In genomic region chr5:122485226-122485625, GRCh38 we compare ENCODE assay signal across 28 cellular contexts.
"Had no signal": no experiment of that assay in that cellular context is flagged by ENCODE, and none has a peak within 500 bp of the region (broad histone marks: within the 10 kb centered on the region; RNA-seq: fewer than 3 reads in every experiment).

No MANE protein-coding gene starts in this region.

- H3K9me3 Mint-ChIP-seq: stimulated activated memory B cell treated with anti-CD40 and anti-IgM and Interleukin-4, amounts not matched to agents 10 μg/mL and 1 μg/mL and 100 μg/mL, for 72 hours; stimulated activated naive CD8-positive, alpha-beta T cell treated with anti-CD3 and anti-CD28 coated beads, Interleukin-15, Interleukin-2, amounts not matched to agents 100 ng/mL and 50 ng/mL, for 24 hours had no signal

- H3K27me3 ChIP-seq: stomach, suprapubic skin, testis, thyroid gland, tibial artery, tibial nerve, transverse colon, upper lobe of left lung, upper lobe of right lung, uterus, vagina had no signal

- H3K36me3 Mint-ChIP-seq: stimulated activated effector memory CD8-positive, alpha-beta T cell treated with anti-CD3 and anti-CD28 coated beads, Interleukin-12 subunit alpha, Interleukin-12 subunit beta, amount 100 ng/mL, for 72 hours; stimulated activated memory B cell treated with anti-CD40 and anti-IgM and Interleukin-4, amounts not matched to agents 10 μg/mL and 1 μg/mL and 100 μg/mL, for 72 hours had no signal

- H3K27ac Mint-ChIP-seq: stimulated activated effector memory CD8-positive, alpha-beta T cell treated with anti-CD3 and anti-CD28 coated beads, Interleukin-12 subunit alpha, Interleukin-12 subunit beta, amount 100 ng/mL, for 72 hours; stimulated activated memory B cell treated with anti-CD40 and anti-IgM and Interleukin-4, amounts not matched to agents 10 μg/mL and 1 μg/mL and 100 μg/mL, for 72 hours; stimulated activated naive B cell treated with anti-CD40 and anti-IgM and Interleukin-4, amounts not matched to agents 10 μg/mL and 1 μg/mL and 100 μg/mL, for 72 hours; stimulated activated naive CD8-positive, alpha-beta T cell treated with anti-CD3 and anti-CD28 coated beads, Interleukin-15, amount 100 ng/mL, for 72 hours; stimulated activated naive CD8-positive, alpha-beta T cell treated with anti-CD3 and anti-CD28 coated beads, Interleukin-15, Interleukin-2, amounts not matched to agents 100 ng/mL and 50 ng/mL, for 24 hours; type B pancreatic cell had no signal

- DNase-seq: stimulated activated CD4-positive, alpha-beta T cell treated with anti-CD3 and anti-CD28 coated beads, Interleukin-2, amount 100 ng/mL, for 48 hours; stimulated activated CD4-positive, alpha-beta T cell treated with anti-CD3 and anti-CD28 coated beads, Interleukin-4, amount 100 ng/mL, for 1 hour; stimulated activated CD4-positive, alpha-beta T cell treated with anti-CD3 and anti-CD28 coated beads, Interleukin-4, amount 100 ng/mL, for 24 hours; stimulated activated CD4-positive, alpha-beta T cell treated with anti-CD3 and anti-CD28 coated beads, Interleukin-4, amount 100 ng/mL, for 4 hours; stimulated activated CD8-positive, alpha-beta memory T cell treated with anti-CD3 and anti-CD28 coated beads, Interleukin-4, amount 100 ng/mL, for 48 hours; stimulated activated naive B cell treated with anti-CD40 and anti-IgM and Interleukin-4, amounts not matched to agents 10 μg/mL and 1 μg/mL and 100 μg/mL, for 72 hours; stimulated activated naive CD4-positive, alpha-beta T cell; stimulated activated naive CD4-positive, alpha-beta T cell treated with Interleukin-2 at 50 U/mL for 16 hours; stimulated activated naive CD8-positive, alpha-beta T cell treated with anti-CD3 and anti-CD28 coated beads, Interleukin-15, amount 100 ng/mL, for 72 hours; stimulated activated naive CD8-positive, alpha-beta T cell treated with anti-CD3 and anti-CD28 coated beads, Interleukin-15, Interleukin-2, amounts not matched to agents 100 U/mL and 50 U/mL, for 24 hours; stomach; substantia nigra; testis; thyroid gland; tibial artery; transverse colon; upper lobe of left lung; upper lobe of right lung; uterus had no signal

- H3K4me1 ChIP-seq: stomach, testis, thyroid gland, tibial artery, tibial nerve, upper lobe of left lung, upper lobe of right lung, uterus, vagina had no signal

- H3K4me3 ChIP-seq: stomach, suprapubic skin, testis, thoracic aorta, thyroid gland, tibial artery, tibial nerve, transverse colon, upper lobe of left lung, upper lobe of right lung, uterus, vagina had no signal

- H3K27ac ChIP-seq: stomach, suprapubic skin, testis, thoracic aorta, thyroid gland, tibial artery, tibial nerve, transverse colon, upper lobe of left lung, upper lobe of right lung, uterus, vagina had no signal

- FAIRE-seq: urothelium cell line had no signal

- H3K9me3 ChIP-seq: stomach, suprapubic skin, testis, thoracic aorta, thyroid gland, tibial artery, tibial nerve, transverse colon, upper lobe of left lung, upper lobe of right lung, uterus, vagina had no signal

- H3K36me3 ChIP-seq: stomach, suprapubic skin, thoracic aorta, thyroid gland, tibial artery, tibial nerve, transverse colon, upper lobe of left lung, upper lobe of right lung, uterus, vagina had no signal

- ATAC-seq: stimulated activated effector memory CD8-positive, alpha-beta T cell treated with anti-CD3 and anti-CD28 coated beads, Interleukin-12 subunit alpha, Interleukin-12 subunit beta, amount 100 ng/mL, for 72 hours; stimulated activated memory B cell treated with anti-CD40 and anti-IgM and Interleukin-4, amounts not matched to agents 10 μg/mL and 1 μg/mL and 100 μg/mL, for 72 hours; stimulated activated naive B cell treated with anti-CD40 and anti-IgM and Interleukin-4, amounts not matched to agents 10 μg/mL and 1 μg/mL and 100 μg/mL, for 72 hours; stimulated activated naive CD8-positive, alpha-beta T cell treated with anti-CD3 and anti-CD28 coated beads, Interleukin-15, amount 100 ng/mL, for 72 hours; stimulated activated naive CD8-positive, alpha-beta T cell treated with anti-CD3 and anti-CD28 coated beads, Interleukin-15, Interleukin-2, amounts not matched to agents 100 U/mL and 50 U/mL, for 24 hours; upper lobe of right lung had no signal
